In genomic region chr18:49645836-49646235, GRCh38 we compare ENCODE assay signal across 14 cellular contexts.
A peak's percentile ranks its signal among the peaks of the same experiment; 100 is the strongest.
DNase-seq lines count a peak whose midpoint lies in the region; ATAC-seq and TF ChIP-seq lines count a peak whose summit lies in the region.
"Had no signal": no experiment of that assay in that cellular context is flagged by ENCODE, and none has a peak within 500 bp of the region (broad histone marks: within the 10 kb centered on the region; RNA-seq: fewer than 3 reads in every experiment).

No MANE protein-coding gene starts in this region.

- intact Hi-C loops in sigmoid colon (cut with DNase I) = no loop called here

- H3K4me1 ChIP-seq in sigmoid colon = peaks cover 0 to 32% (median 24%) of the 10 kb centered on the region in 4 donors

- no peaks in the 10 kb centered on the region for H3K36me3 ChIP-seq in sigmoid colon

- DNase-seq in EH (ENCODE audit: low read depth) (peak; percentile 57), cardiac fibroblast (ENCODE audit: low read depth in 2 of 2) (peak; percentile 66 to 76), iris pigment epithelial cell (ENCODE audit: low read depth) (peak; percentile 51), sigmoid colon (peak; percentile 89), NCI-H345 (lab: John Stamatoyannopoulos, UW) (no peak)
- DNase-seq: activated CD4-positive, CD25-positive, alpha-beta regulatory T cell; activated effector memory CD4-positive, alpha-beta T cell treated with anti-CD3 and anti-CD28 coated beads, Interleukin-2, amount 50 U/mL, for 16 hours; CD4-positive, CD25-positive, alpha-beta regulatory T cell; NCI-H187 treated with DMSO at 0.1 percent for 48 hours had no signal

- H3K9me3 ChIP-seq in sigmoid colon = no peaks in the 10 kb centered on the region

- TF ChIP-seq CTCF in cardiac fibroblast (IDR thresholded peaks at IDR 0.05; ENCODE audit: low read depth, low read length) (no peak), sigmoid colon (IDR thresholded peaks at IDR 0.05) (no peak)

- TF ChIP-seq POLR2A in sigmoid colon (IDR thresholded peaks at IDR 0.05) = no peak

- TF ChIP-seq EP300 in sigmoid colon (IDR thresholded peaks at IDR 0.05) = no peak

- peak overlapping the region; percentile 27 to 45 (median 36) for H3K27ac ChIP-seq in sigmoid colon

- H3K9me3 Mint-ChIP-seq in activated T-helper 17 cell treated with anti-CD3 and anti-CD28 coated beads, Interleukin-2, amount 50 U/mL, for 72 hours = no peaks in the 10 kb centered on the region
- H3K9me3 Mint-ChIP-seq: CD4-positive, CD25-positive, alpha-beta regulatory T cell had no signal

- no peak overlapping the region for H3K27ac Mint-ChIP-seq in activated T-helper 17 cell treated with anti-CD3 and anti-CD28 coated beads, Interleukin-2, amount 50 U/mL, for 72 hours
- H3K27ac Mint-ChIP-seq: CD4-positive, CD25-positive, alpha-beta regulatory T cell had no signal

- H3K27me3 Mint-ChIP-seq in activated T-helper 17 cell treated with anti-CD3 and anti-CD28 coated beads, Interleukin-2, amount 50 U/mL, for 72 hours = peaks cover 4% of the 10 kb centered on the region

- ATAC-seq in GM18498 (IDR thresholded peaks at IDR 0.05; ENCODE audit: unreplicated experiment) = no peak
- ATAC-seq in GM19324 (IDR thresholded peaks at IDR 0.05; ENCODE audit: low FRiP score, unreplicated experiment) = no peak
- ATAC-seq in activated T-helper 17 cell treated with anti-CD3 and anti-CD28 coated beads, Interleukin-2, amount 50 U/mL, for 72 hours (replicated peaks) = no peak
- ATAC-seq: Panc1 had no signal

- no peak overlapping the region for H3K4me3 Mint-ChIP-seq in activated T-helper 17 cell treated with anti-CD3 and anti-CD28 coated beads, Interleukin-2, amount 50 U/mL, for 72 hours
- H3K4me3 Mint-ChIP-seq: CD4-positive, CD25-positive, alpha-beta regulatory T cell had no signal

- H3K4me3 ChIP-seq in cardiac fibroblast (replicated peaks in 1 of 2; ENCODE audit: low read depth in 2 of 2, low read length in 2 of 2) (peak overlapping the region in 1 of 2 donors; percentile 1), sigmoid colon (peak overlapping the region; percentile 3 to 32 (median 13))
- H3K4me3 ChIP-seq: skin epidermis had no signal

- H3K27me3 ChIP-seq in sigmoid colon = no peaks in the 10 kb centered on the region

- H3K4me1 Mint-ChIP-seq in activated T-helper 17 cell treated with anti-CD3 and anti-CD28 coated beads, Interleukin-2, amount 50 U/mL, for 72 hours = no peaks in the 10 kb centered on the region
- H3K4me1 Mint-ChIP-seq: CD4-positive, CD25-positive, alpha-beta regulatory T cell had no signal

- 83 to 85% methylated on average over 11 of the region's 11 CpGs for WGBS in sigmoid colon, 2 donors

- no peaks in the 10 kb centered on the region for H3K36me3 Mint-ChIP-seq in activated T-helper 17 cell treated with anti-CD3 and anti-CD28 coated beads, Interleukin-2, amount 50 U/mL, for 72 hours (ENCODE audit: low read depth)
- H3K36me3 Mint-ChIP-seq: CD4-positive, CD25-positive, alpha-beta regulatory T cell had no signal
